In genomic region chr10:14910953-14911352, GRCh38 we compare ENCODE assay signal across 29 cellular contexts. TPM values are rescaled to one million over a fixed set of nuclear protein-coding genes. Genes with fewer than 3 reads are reported as not detected.
"Had no signal": no experiment of that assay in that cellular context is flagged by ENCODE, and none has a peak within 500 bp of the region (broad histone marks: within the 10 kb centered on the region; RNA-seq: fewer than 3 reads in every experiment).

No MANE protein-coding gene starts in this region.

- H3K9me3 ChIP-seq: gastrocnemius medialis, neutrophil, right lobe of liver, uterus had no signal

- H3K4me1 Mint-ChIP-seq: nephron progenitor cell had no signal

- ATAC-seq: effector memory CD8-positive, alpha-beta T cell; gastrocnemius medialis; left ventricle myocardium superior; right lobe of liver; SK-N-SH treated with all-trans-retinoic acid at 6 μM for 48 hours; stimulated activated effector memory CD8-positive, alpha-beta T cell treated with anti-CD3 and anti-CD28 coated beads, Interleukin-12 subunit alpha, Interleukin-12 subunit beta, amount 100 ng/mL, for 72 hours; stimulated activated naive CD8-positive, alpha-beta T cell treated with anti-CD3 and anti-CD28 coated beads, Interleukin-15, amount 100 ng/mL, for 72 hours; WTC11 had no signal

- H3K27me3 Mint-ChIP-seq: effector memory CD8-positive, alpha-beta T cell; stimulated activated naive CD8-positive, alpha-beta T cell treated with anti-CD3 and anti-CD28 coated beads, Interleukin-15, amount 100 ng/mL, for 72 hours; type B pancreatic cell had no signal

- H3K27me3 ChIP-seq: brain microvascular endothelial cell, gastrocnemius medialis, neutrophil, right lobe of liver, uterus had no signal

- H3K27ac ChIP-seq: brain microvascular endothelial cell, gastrocnemius medialis, neutrophil, right lobe of liver, skin epidermis, uterus had no signal

- H3K9me3 Mint-ChIP-seq: effector memory CD8-positive, alpha-beta T cell; stimulated activated effector memory CD8-positive, alpha-beta T cell treated with anti-CD3 and anti-CD28 coated beads, Interleukin-12 subunit alpha, Interleukin-12 subunit beta, amount 100 ng/mL, for 72 hours had no signal

- H3K4me3 ChIP-seq: gastrocnemius medialis, right lobe of liver, skin epidermis, uterus had no signal

- DNase-seq: activated CD4-positive, alpha-beta T cell treated with anti-CD3 and anti-CD28 coated beads for 4 hours; activated effector memory CD4-positive, alpha-beta T cell treated with anti-CD3 and anti-CD28 coated beads, Interleukin-2, amount 50 U/mL, for 16 hours; activated naive CD4-positive, alpha-beta T cell treated with anti-CD3 and anti-CD28 coated beads, Interleukin-2, amount 50 U/mL, for 16 hours; activated T-cell treated with anti-CD3 and anti-CD28 coated beads for 4 hours; brain microvascular endothelial cell; cortex of kidney; effector memory CD8-positive, alpha-beta T cell; erythroblast; gastrocnemius medialis; glutamatergic neuron; islet precursor cell; left ventricle myocardium superior; nephron progenitor cell; right lobe of liver; stimulated activated CD4-positive, alpha-beta T cell treated with anti-CD3 and anti-CD28 coated beads, Interleukin-4, amount 100 ng/mL, for 24 hours; stimulated activated naive CD8-positive, alpha-beta T cell treated with anti-CD3 and anti-CD28 coated beads, Interleukin-15, amount 100 ng/mL, for 72 hours; substantia nigra; T-helper 2 cell; uterus had no signal

- H3K4me3 Mint-ChIP-seq: activated T-helper 1 cell treated with anti-CD3 and anti-CD28 coated beads, Interleukin-12 subunit alpha, Interleukin-12 subunit beta, Interleukin-2, Interleukin-4 antibody, amounts not matched to agents 30 ng/mL and 10 ng/mL and 1 ng/mL, durations not matched to agents 14 hours and 24 hours and 36 hours; effector memory CD8-positive, alpha-beta T cell; nephron progenitor cell; stimulated activated effector memory CD8-positive, alpha-beta T cell treated with anti-CD3 and anti-CD28 coated beads, Interleukin-12 subunit alpha, Interleukin-12 subunit beta, amount 100 ng/mL, for 72 hours; stimulated activated naive CD8-positive, alpha-beta T cell treated with anti-CD3 and anti-CD28 coated beads, Interleukin-15, amount 100 ng/mL, for 72 hours; type B pancreatic cell; WTC11 had no signal

- H3K36me3 ChIP-seq: uterus had no signal

- H3K27ac Mint-ChIP-seq: activated T-helper 1 cell treated with anti-CD3 and anti-CD28 coated beads, Interleukin-12 subunit alpha, Interleukin-12 subunit beta, Interleukin-2, Interleukin-4 antibody, amounts not matched to agents 30 ng/mL and 10 ng/mL and 1 ng/mL, durations not matched to agents 14 hours and 24 hours and 36 hours; effector memory CD8-positive, alpha-beta T cell; nephron progenitor cell; stimulated activated effector memory CD8-positive, alpha-beta T cell treated with anti-CD3 and anti-CD28 coated beads, Interleukin-12 subunit alpha, Interleukin-12 subunit beta, amount 100 ng/mL, for 72 hours; type B pancreatic cell; WTC11 had no signal

- H3K4me1 ChIP-seq: gastrocnemius medialis, right lobe of liver, uterus had no signal

RNA-seq across cellular contexts. Expression of gene MEIG1, which starts 48.2 kb away (rescaled TPM):
- total RNA-seq: cerebellum, gastrocnemius medialis, left ventricle myocardium superior, mucosa of gallbladder, posterior vena cava, uterus, WTC11 had no signal
